22 cellular contexts compared by ENCODE assay signal in the genomic region with DNA sequence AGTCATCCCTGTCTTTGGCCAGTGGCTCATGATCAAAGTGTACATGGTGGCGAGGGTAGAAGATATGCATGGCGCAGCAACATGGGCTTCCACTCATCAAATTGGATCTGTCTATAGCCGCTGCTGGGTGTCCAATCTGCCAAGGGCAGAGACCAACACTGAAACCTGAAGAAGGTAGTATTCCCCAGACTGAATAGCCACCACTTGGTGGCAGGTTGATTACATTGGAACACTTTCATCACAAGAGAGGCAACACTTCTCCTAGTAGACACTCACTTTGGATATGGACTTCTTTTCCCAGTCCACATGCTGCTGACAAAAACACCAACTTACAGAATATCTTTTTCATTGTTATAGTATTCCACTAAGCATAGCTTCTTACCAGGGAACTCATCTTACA. TPM values are rescaled to one million over a fixed set of nuclear protein-coding genes. Genes with fewer than 3 reads are reported as not detected.
"Had no signal": no experiment of that assay in that cellular context is flagged by ENCODE, and none has a peak within 500 bp of the region (broad histone marks: within the 10 kb centered on the region; RNA-seq: fewer than 3 reads in every experiment).

No MANE protein-coding gene starts in this region.

- H3K27ac ChIP-seq: cardiac muscle cell, lower lobe of right lung, ovary, psoas muscle, skin epidermis had no signal

- H3K36me3 Mint-ChIP-seq: activated naive CD8-positive, alpha-beta T cell treated with anti-CD3 and anti-CD28 coated beads for 36 hours; stimulated activated effector memory CD8-positive, alpha-beta T cell treated with anti-CD3 and anti-CD28 coated beads, Interleukin-12 subunit alpha, Interleukin-12 subunit beta, amount 100 ng/mL, for 72 hours; T-cell had no signal

- H3K4me3 Mint-ChIP-seq: activated naive CD8-positive, alpha-beta T cell treated with anti-CD3 and anti-CD28 coated beads for 36 hours; dendritic cell treated with granulocyte-macrophage colony-stimulating factor and Interleukin-4, amounts not matched to agents 40 ng/mL and 50 ng/mL, for 4 days; naive thymus-derived CD8-positive, alpha-beta T cell; stimulated activated effector memory CD8-positive, alpha-beta T cell treated with anti-CD3 and anti-CD28 coated beads, Interleukin-12 subunit alpha, Interleukin-12 subunit beta, amount 100 ng/mL, for 72 hours; T-cell had no signal

- H3K27me3 ChIP-seq: cardiac muscle cell, ovary had no signal

- H3K4me3 ChIP-seq: cardiac muscle cell, lower lobe of right lung, ovary, psoas muscle, skin epidermis had no signal

- H3K9me3 ChIP-seq: lower lobe of right lung, ovary, psoas muscle had no signal

- DNase-seq: activated CD4-positive, alpha-beta T cell treated with anti-CD3 and anti-CD28 coated beads, Interleukin-2, amount 50 U/mL, for 48 hours; activated gamma-delta T cell treated with Interleukin-2 at 50 U/mL for 16 hours; activated naive CD8-positive, alpha-beta T cell treated with anti-CD3 and anti-CD28 coated beads for 36 hours; amniotic stem cell; effector CD8-positive, alpha-beta T cell; foreskin fibroblast; glutamatergic neuron; hypothalamus; islet precursor cell; lower lobe of right lung; naive thymus-derived CD8-positive, alpha-beta T cell; ovary; psoas muscle; right cardiac atrium; stimulated activated CD4-positive, alpha-beta T cell treated with anti-CD3 and anti-CD28 coated beads, Interleukin-15, amount 100 ng/mL, for 24 hours; stimulated activated CD4-positive, alpha-beta T cell treated with anti-CD3 and anti-CD28 coated beads, Interleukin-2, amount 100 ng/mL, for 48 hours; T-cell; T-helper 9 cell had no signal

- H3K4me1 Mint-ChIP-seq: stimulated activated effector memory CD8-positive, alpha-beta T cell treated with anti-CD3 and anti-CD28 coated beads, Interleukin-12 subunit alpha, Interleukin-12 subunit beta, amount 100 ng/mL, for 72 hours; T-cell had no signal

- H3K27ac Mint-ChIP-seq: activated naive CD8-positive, alpha-beta T cell treated with anti-CD3 and anti-CD28 coated beads for 36 hours; dendritic cell treated with granulocyte-macrophage colony-stimulating factor and Interleukin-4, amounts not matched to agents 40 ng/mL and 50 ng/mL, for 4 days; naive thymus-derived CD8-positive, alpha-beta T cell; stimulated activated effector memory CD8-positive, alpha-beta T cell treated with anti-CD3 and anti-CD28 coated beads, Interleukin-12 subunit alpha, Interleukin-12 subunit beta, amount 100 ng/mL, for 72 hours; T-cell had no signal

- ATAC-seq: lower lobe of right lung; naive thymus-derived CD8-positive, alpha-beta T cell; psoas muscle; right cardiac atrium; stimulated activated effector memory CD8-positive, alpha-beta T cell treated with anti-CD3 and anti-CD28 coated beads, Interleukin-12 subunit alpha, Interleukin-12 subunit beta, amount 100 ng/mL, for 72 hours; T-cell had no signal

- H3K4me1 ChIP-seq: lower lobe of right lung, psoas muscle had no signal

- H3K36me3 ChIP-seq: cardiac muscle cell, lower lobe of right lung, ovary had no signal

- H3K9me3 Mint-ChIP-seq: dendritic cell treated with granulocyte-macrophage colony-stimulating factor and Interleukin-4, amounts not matched to agents 40 ng/mL and 50 ng/mL, for 4 days; stimulated activated effector memory CD8-positive, alpha-beta T cell treated with anti-CD3 and anti-CD28 coated beads, Interleukin-12 subunit alpha, Interleukin-12 subunit beta, amount 100 ng/mL, for 72 hours; T-cell had no signal

RNA-seq across cellular contexts. Expression of a gene that starts 22.4 kb away (rescaled TPM):
- polyA plus RNA-seq: naive thymus-derived CD8-positive, alpha-beta T cell had no signal
